ENCODE assay signal across 8 cellular contexts in the genomic region with DNA sequence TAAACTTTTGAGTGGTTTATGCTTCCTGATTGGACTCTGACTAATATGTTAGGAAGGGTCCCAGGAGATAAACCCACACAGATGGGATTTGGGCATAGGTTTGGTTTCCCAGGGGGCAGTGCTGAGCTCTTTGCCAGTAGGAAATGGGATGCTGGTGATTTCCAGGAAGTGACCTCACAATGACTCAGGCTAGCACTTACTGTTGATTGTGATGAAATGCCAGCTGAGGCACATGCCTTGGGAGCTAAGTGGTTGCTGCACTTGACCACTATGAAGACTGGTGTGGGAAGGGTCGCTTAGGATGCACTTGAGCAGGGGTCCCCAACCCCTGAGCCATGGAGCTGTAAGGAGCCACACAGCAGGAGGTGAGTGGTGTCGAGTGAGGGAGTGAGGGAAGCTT. TPM values are rescaled to one million over a fixed set of nuclear protein-coding genes. Genes with fewer than 3 reads are reported as not detected.
DNase-seq lines count a peak whose midpoint lies in the region; ATAC-seq and TF ChIP-seq lines count a peak whose summit lies in the region.
"Not testable (repeated sequence)": the region's sequence is repeated elsewhere in the genome, so short reads cannot be mapped to it uniquely, and the experiment has no call there.

No MANE protein-coding gene starts in this region.

- H3K79me2 ChIP-seq in hepatocyte, result not testable (repeated sequence)

- not testable (repeated sequence) for H3K4me3 Mint-ChIP-seq in endodermal cell

- 80% methylated on average over 1 of the region's 2 CpGs; no CpG with 5 or more reads in 1 of the 2 experiments for WGBS in endodermal cell (ENCODE audit: insufficient coverage in 1 of 2, insufficient read length in 1 of 2), 2 experiments
- 93% methylated on average over 2 of the region's 2 CpGs for WGBS in hepatocyte (ENCODE audit: low lambda C conversion rate, missing lambda C conversion rate)

- not testable (repeated sequence) for H3K27ac ChIP-seq in endodermal cell (ENCODE audit: low read depth, low read length); hepatocyte

- H3K27me3 Mint-ChIP-seq in endodermal cell (ENCODE audit: insufficient read depth), result not testable (repeated sequence)

- not testable (repeated sequence) for H3K4me1 ChIP-seq in endodermal cell (ENCODE audit: control insufficient read depth, insufficient read depth, low read length); hepatocyte (ENCODE audit: insufficient read depth)

- not testable (repeated sequence) for H3K9ac ChIP-seq in endodermal cell (ENCODE audit: extremely low read depth, low read length, poor library complexity, severe bottlenecking)

- not testable (repeated sequence) for H3K4me1 Mint-ChIP-seq in endodermal cell

- not testable (repeated sequence) for H3K36me3 ChIP-seq in endodermal cell (ENCODE audit: control insufficient read depth, insufficient read depth, low read length); hepatocyte (replicated peaks; ENCODE audit: insufficient read depth, low read depth)

- not testable (repeated sequence) for H4K20me1 ChIP-seq in hepatocyte (ENCODE audit: insufficient read depth, poor library complexity, severe bottlenecking)

- not testable (repeated sequence) for H3K9me3 ChIP-seq in endodermal cell (ENCODE audit: control insufficient read depth, low read length); hepatocyte (ENCODE audit: low read depth)

- not testable (repeated sequence) for H3K9me2 ChIP-seq in hepatocyte (replicated peaks; ENCODE audit: insufficient read depth)

- ATAC-seq in activated naive CD4-positive, alpha-beta T cell treated with anti-CD3 and anti-CD28 coated beads, Interleukin-2, amount 50 U/mL, for 72 hours, result not testable (repeated sequence)

- peaks cover 12 to 28% of the 10 kb centered on the region in 2 donors for H3K36me3 Mint-ChIP-seq in activated naive CD4-positive, alpha-beta T cell treated with anti-CD3 and anti-CD28 coated beads, Interleukin-2, amount 50 U/mL, for 72 hours
- peaks cover 29% of the 10 kb centered on the region for H3K36me3 Mint-ChIP-seq in endodermal cell (ENCODE audit: low read depth)

- DNase-seq in AG08396 (ENCODE audit: low spot score), result peak; percentile 4
- DNase-seq in HCEC 1CT, result peak; percentile 65
- DNase-seq in MV-4-11 (lab: John Stamatoyannopoulos, UW), result peak; percentile 41
- DNase-seq in T1000 (lab: John Stamatoyannopoulos, UW), result peak; percentile 43
- DNase-seq in activated naive CD4-positive, alpha-beta T cell treated with anti-CD3 and anti-CD28 coated beads, Interleukin-2, amount 50 U/mL, for 72 hours (ENCODE audit: low spot score in 2 of 2); retinal pigment epithelial cell (ENCODE audit: low read depth): not testable (repeated sequence)
- peak; percentile 43 for DNase-seq in endodermal cell
- DNase-seq in hepatocyte (ENCODE audit: low spot score), result peak; percentile 5

- not testable (repeated sequence) for H3K4me3 ChIP-seq in endodermal cell (ENCODE audit: low read length); hepatocyte; retinal pigment epithelial cell (ENCODE audit: low read length)

- not testable (repeated sequence) for H3K9me3 Mint-ChIP-seq in activated naive CD4-positive, alpha-beta T cell treated with anti-CD3 and anti-CD28 coated beads, Interleukin-2, amount 50 U/mL, for 72 hours; endodermal cell

- H3K4me2 ChIP-seq in hepatocyte, result not testable (repeated sequence)

- peak overlapping the region; percentile 50 to 88 for H3K27ac Mint-ChIP-seq in activated naive CD4-positive, alpha-beta T cell treated with anti-CD3 and anti-CD28 coated beads, Interleukin-2, amount 50 U/mL, for 72 hours
- peak overlapping the region; percentile 78 for H3K27ac Mint-ChIP-seq in endodermal cell

- H2AFZ ChIP-seq in hepatocyte, result not testable (repeated sequence)

- peak; percentile 49 for TF ChIP-seq CTCF in endodermal cell (conservative IDR thresholded peaks at IDR 0.05)
- not testable (repeated sequence) for TF ChIP-seq CTCF in hepatocyte (IDR thresholded peaks at IDR 0.05; ENCODE audit: poor library complexity)
- peak; percentile 12 for TF ChIP-seq CTCF in retinal pigment epithelial cell (conservative IDR thresholded peaks at IDR 0.05; ENCODE audit: low read depth, low read length)

- H3K27me3 ChIP-seq in endodermal cell (ENCODE audit: control insufficient read depth, insufficient read depth, low read length, poor library complexity, severe bottlenecking); hepatocyte: not testable (repeated sequence)

RNA-seq across cellular contexts. Expression of a gene that starts 55.5 kb away (rescaled TPM):
- 10 to 100 TPM; 44.8 to 67.0 TPM for total RNA-seq in activated naive CD4-positive, alpha-beta T cell treated with anti-CD3 and anti-CD28 coated beads, Interleukin-2, amount 50 U/mL, for 72 hours
- total RNA-seq in endodermal cell, result 10 to 100 TPM; 54.1 to 59.3 TPM
- 38.5 TPM for polyA plus RNA-seq in endodermal cell (2013, experiment 1 of 2)
- polyA plus RNA-seq in endodermal cell (2013, experiment 2 of 2), result 37.3 TPM
- 18.3 and 19.3 TPM in 2 replicates for total RNA-seq in hepatocyte
- 24.4 and 28.3 TPM in 2 replicates for polyA plus RNA-seq in hepatocyte
